In genomic region chr5:36658016-36658415, GRCh38 we compare ENCODE assay signal across 14 cellular contexts. TPM values are rescaled to one million over a fixed set of nuclear protein-coding genes. Genes with fewer than 3 reads are reported as not detected.
DNase-seq lines count a peak whose midpoint lies in the region; ATAC-seq and TF ChIP-seq lines count a peak whose summit lies in the region.
"Had no signal": no experiment of that assay in that cellular context is flagged by ENCODE, and none has a peak within 500 bp of the region (broad histone marks: within the 10 kb centered on the region; RNA-seq: fewer than 3 reads in every experiment).

No MANE protein-coding gene starts in this region.

- H3K4me2 ChIP-seq in GM23338 = no peak overlapping the region
- H3K4me2 ChIP-seq in hepatocyte = no peak overlapping the region

- H3K9me3 ChIP-seq in adipocyte (ENCODE audit: control insufficient read depth, low read length) (no peaks in the 10 kb centered on the region), hepatocyte (ENCODE audit: low read depth) (no peaks in the 10 kb centered on the region)
- H3K9me3 ChIP-seq: mucosa of descending colon had no signal

- no peaks in the 10 kb centered on the region for H3F3A ChIP-seq in GM23338 (replicated peaks; ENCODE audit: low read depth)

- no peak for TF ChIP-seq CTCF in GM23338 (conservative IDR thresholded peaks at IDR 0.05; ENCODE audit: low read depth in 2 of 2)
- no peak for TF ChIP-seq CTCF in hepatocyte (IDR thresholded peaks at IDR 0.05; ENCODE audit: poor library complexity)

- H3K9me3 Mint-ChIP-seq in GM23338 = no peaks in the 10 kb centered on the region

- peak overlapping the region; percentile 13 for H3K9ac ChIP-seq in adipocyte (ENCODE audit: low read length)

- H3K9me2 ChIP-seq in GM23338 (ENCODE audit: insufficient read depth) (no peaks in the 10 kb centered on the region), hepatocyte (replicated peaks; ENCODE audit: insufficient read depth) (no peaks in the 10 kb centered on the region)

- ATAC-seq in GM23338 = no peak
- ATAC-seq in HG02763 (IDR thresholded peaks at IDR 0.05; ENCODE audit: unreplicated experiment) = no peak
- no peak for ATAC-seq in GM19324 (IDR thresholded peaks at IDR 0.05; ENCODE audit: low FRiP score, unreplicated experiment)
- ATAC-seq: GM12878 had no signal

- H4K20me1 ChIP-seq in GM23338 (replicated peaks; ENCODE audit: insufficient read depth) (no peaks in the 10 kb centered on the region), hepatocyte (ENCODE audit: insufficient read depth, poor library complexity, severe bottlenecking) (no peaks in the 10 kb centered on the region)

- WGBS in hepatocyte (ENCODE audit: low lambda C conversion rate, missing lambda C conversion rate) = 96% methylated on average over 6 of the region's 6 CpGs

- H3K27ac ChIP-seq in GM23338 (ENCODE audit: low read depth) = no peak overlapping the region
- peak overlapping the region; percentile 75 for H3K27ac ChIP-seq in hepatocyte
- H3K27ac ChIP-seq in skin epidermis = peak overlapping the region in 17 of 21 experiments; percentile 30 to 87 (median 64)

- H3K4me1 ChIP-seq in GM23338 (ENCODE audit: insufficient read depth) (peaks cover 18% of the 10 kb centered on the region), adipocyte (ENCODE audit: control insufficient read depth, insufficient read depth, low read length) (peaks cover 37% of the 10 kb centered on the region), hepatocyte (ENCODE audit: insufficient read depth) (peaks cover 24% of the 10 kb centered on the region)

- no peak for DNase-seq in GM23338 (ENCODE audit: low spot score)
- no peak for DNase-seq in adipocyte (ENCODE audit: low read depth)
- no peak for DNase-seq in hepatocyte (ENCODE audit: low spot score)
- DNase-seq in T1000 (lab: John Stamatoyannopoulos, UW) = no peak
- no peak for DNase-seq in HuH-7.5 (ENCODE audit: low spot score)
- DNase-seq: activated CD4-positive, alpha-beta T cell treated with anti-CD3 and anti-CD28 coated beads, Interleukin-2, amount 50 U/mL, for 4 hours; activated naive CD4-positive, alpha-beta T cell; NCI-H524 treated with DMSO at 0.1 percent for 48 hours; stimulated activated CD4-positive, alpha-beta T cell treated with anti-CD3 and anti-CD28 coated beads, Interleukin-12 subunit alpha, Interleukin-12 subunit beta, amount 100 ng/mL, for 4 hours had no signal

- no peaks in the 10 kb centered on the region for H3K36me3 ChIP-seq in GM23338 (ENCODE audit: insufficient read depth)
- H3K36me3 ChIP-seq in adipocyte (ENCODE audit: control insufficient read depth, insufficient read depth, low read length, severe bottlenecking) = peaks cover 4% of the 10 kb centered on the region
- no peaks in the 10 kb centered on the region for H3K36me3 ChIP-seq in hepatocyte (replicated peaks; ENCODE audit: insufficient read depth, low read depth)

- H3K4me1 Mint-ChIP-seq in GM23338 = peaks cover 44% of the 10 kb centered on the region

- H3K27me3 Mint-ChIP-seq in GM23338 (ENCODE audit: insufficient read depth, low read depth, poor library complexity) = peaks cover 2% of the 10 kb centered on the region

- H3K27ac Mint-ChIP-seq in GM23338 = 0 out of 2 replicates have a peak overlapping the region, but pooled peaks have one; percentile 1

- H3K79me2 ChIP-seq in GM23338 (replicated peaks; ENCODE audit: insufficient read depth) (no peaks in the 10 kb centered on the region), hepatocyte (peaks cover 6% of the 10 kb centered on the region)

- no peak overlapping the region for H2AFZ ChIP-seq in GM23338
- H2AFZ ChIP-seq in hepatocyte = no peak overlapping the region

- H3K27me3 ChIP-seq in GM23338 (ENCODE audit: insufficient read depth) = no peaks in the 10 kb centered on the region
- no peaks in the 10 kb centered on the region for H3K27me3 ChIP-seq in adipocyte (replicated peaks; ENCODE audit: control insufficient read depth, insufficient read depth, low read length)
- no peaks in the 10 kb centered on the region for H3K27me3 ChIP-seq in hepatocyte

- H3K36me3 Mint-ChIP-seq in GM23338 (ENCODE audit: low read depth) = 0 out of 3 replicates have a peak, but pooled peaks cover 4% of the 10 kb centered on the region

- no peak overlapping the region for H3K4me3 Mint-ChIP-seq in GM23338

- H3K4me3 ChIP-seq in GM23338 = no peak overlapping the region
- peak overlapping the region; percentile 15 for H3K4me3 ChIP-seq in adipocyte (ENCODE audit: low read length)
- H3K4me3 ChIP-seq in hepatocyte = no peak overlapping the region
- no peak overlapping the region for H3K4me3 ChIP-seq in skin epidermis
- H3K4me3 ChIP-seq: GM12878, mucosa of descending colon had no signal

TF ChIP-seq in GM23338, 12 proteins besides CTCF, POLR2A, EP300 and RAD21 (continues in another document):
- no peak for TF ChIP-seq NANOG (IDR thresholded peaks at IDR 0.05; ENCODE audit: borderline replicate concordance)
- TF ChIP-seq REST (IDR thresholded peaks at IDR 0.05; ENCODE audit: unreplicated experiment) = no peak
- TF ChIP-seq CREB1 (CRISPR knock-in tag; IDR thresholded peaks at IDR 0.05; ENCODE audit: low read depth) = no peak
- TF ChIP-seq POLR2AphosphoS5 (IDR thresholded peaks at IDR 0.05; ENCODE audit: low read depth) = no peak
- no peak for TF ChIP-seq ZNF114 (CRISPR knock-in tag; IDR thresholded peaks at IDR 0.05)
- TF ChIP-seq STAT1 (IDR thresholded peaks at IDR 0.05; ENCODE audit: unreplicated experiment) = no peak

RNA-seq across cellular contexts. Expression of gene SLC1A3, which starts 51.6 kb away (rescaled TPM):
- 27.2 and 29.0 TPM in 2 replicates for total RNA-seq in GM23338 (2014; rRNA removed; shearing (Covaris generic))
- polyA plus RNA-seq in GM23338 (2016; fragmentation: Nextera tagmentation; extraction: Ambion mirVana) (30.4 and 40.7 TPM in 2 replicates), hepatocyte (32.3 and 39.6 TPM in 2 replicates)
- 42.3 and 44.1 TPM in 2 replicates for total RNA-seq in hepatocyte
